In genomic region chr22:38753894-38754246, GRCh38 we compare ENCODE assay signal across 1 cellular context.
TF ChIP-seq lines count a peak whose summit lies in the region.

No MANE protein-coding gene starts in this region.

TF ChIP-seq in HepG2, 621 proteins besides CTCF, POLR2A, EP300 and RAD21 (continued from another document and continues in another):
- TF ChIP-seq AHDC1 (CRISPR knock-in tag; IDR thresholded peaks at IDR 0.05; ENCODE audit: borderline replicate concordance) (peak; percentile 35; the same call in 1 of the 2 replicates), ZNF616 (CRISPR knock-in tag; IDR thresholded peaks at IDR 0.05; ENCODE audit: low read depth) (no peak), DBP (CRISPR knock-in tag; IDR thresholded peaks at IDR 0.05; ENCODE audit: not compliant biosample characterization) (no peak), TFE3 (CRISPR knock-in tag; IDR thresholded peaks at IDR 0.05) (peak; percentile 47; the same call in 1 of the 2 replicates), SAP130 (CRISPR knock-in tag; IDR thresholded peaks at IDR 0.05; ENCODE audit: low read depth) (peak; percentile 71; the same call in 1 of the 2 replicates), HNRNPK (IDR thresholded peaks at IDR 0.05; ENCODE audit: low read depth, low read length, poor library complexity, severe bottlenecking) (no peak), PITX1 (CRISPR knock-in tag; IDR thresholded peaks at IDR 0.05) (no peak), AGO1 (IDR thresholded peaks at IDR 0.05; ENCODE audit: low read depth, low read length, poor library complexity, severe bottlenecking) (no peak), UBTF (CRISPR knock-in tag; IDR thresholded peaks at IDR 0.05) (no peak), GLMP (CRISPR knock-in tag; IDR thresholded peaks at IDR 0.05; ENCODE audit: borderline replicate concordance) (no peak), ZNF550 (CRISPR knock-in tag; IDR thresholded peaks at IDR 0.05; ENCODE audit: borderline replicate concordance) (no peak), ARNT2 (CRISPR knock-in tag; IDR thresholded peaks at IDR 0.05; ENCODE audit: low read depth) (no peak), ZNF580 (CRISPR knock-in tag; IDR thresholded peaks at IDR 0.05; ENCODE audit: borderline replicate concordance, low read depth) (no peak), BCL3 (CRISPR knock-in tag; IDR thresholded peaks at IDR 0.05) (no peak), NCOR1 (IDR thresholded peaks at IDR 0.05; ENCODE audit: borderline replicate concordance, low read length) (peak; percentile 78; the same call in 1 of the 2 replicates), GTF3A (CRISPR knock-in tag; conservative IDR thresholded peaks at IDR 0.05) (no peak), ZNF329 (CRISPR knock-in tag; IDR thresholded peaks at IDR 0.05; ENCODE audit: low read depth) (no peak), E2F2 (CRISPR knock-in tag; IDR thresholded peaks at IDR 0.05; ENCODE audit: borderline replicate concordance) (no peak), ETS1 (CRISPR knock-in tag; IDR thresholded peaks at IDR 0.05) (no peak), NFKBIZ (CRISPR knock-in tag; IDR thresholded peaks at IDR 0.05) (no peak), THRA (CRISPR knock-in tag; IDR thresholded peaks at IDR 0.05; ENCODE audit: borderline replicate concordance) (peak; percentile 20; the same call in 1 of the 2 replicates), ATF3 (CRISPR knock-in tag; IDR thresholded peaks at IDR 0.05) (no peak), ZNF446 (CRISPR knock-in tag; IDR thresholded peaks at IDR 0.05) (no peak), ZNF292 (CRISPR knock-in tag; IDR thresholded peaks at IDR 0.05; ENCODE audit: borderline replicate concordance, low read depth) (no peak), ZNF598 (CRISPR knock-in tag; IDR thresholded peaks at IDR 0.05; ENCODE audit: borderline replicate concordance) (no peak), ZNF275 (CRISPR knock-in tag; IDR thresholded peaks at IDR 0.05; ENCODE audit: borderline replicate concordance) (no peak), SRSF1 (optimal IDR thresholded peaks at IDR 0.05; ENCODE audit: low read depth, low read length) (no peak), TFDP2 (CRISPR knock-in tag; IDR thresholded peaks at IDR 0.05) (no peak), ZBTB38 (CRISPR knock-in tag; IDR thresholded peaks at IDR 0.05) (no peak), ZNF180 (CRISPR knock-in tag; IDR thresholded peaks at IDR 0.05; ENCODE audit: borderline replicate concordance, low read depth) (no peak), MNT (IDR thresholded peaks at IDR 0.05) (peak; percentile 31; the same call in 1 of the 2 replicates)
